In the genomic region with DNA sequence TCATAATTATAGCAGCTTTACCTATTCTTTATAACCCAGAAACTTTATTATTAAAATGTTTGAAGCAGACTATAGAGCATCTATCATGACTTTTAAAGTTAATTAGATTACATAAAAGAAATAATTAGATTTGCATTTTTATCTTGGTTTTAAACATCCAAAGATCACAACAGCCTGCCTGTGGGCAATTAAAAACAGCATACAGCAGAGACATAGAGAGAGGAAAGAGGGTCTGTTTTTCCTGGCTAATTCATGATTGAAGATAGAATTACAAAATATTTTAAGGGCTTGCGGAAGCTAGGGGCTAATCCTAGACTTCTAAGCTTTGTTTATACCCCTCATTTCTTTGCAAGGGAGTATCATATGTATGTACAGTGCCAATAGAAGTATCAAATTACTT, we compare ENCODE assay signal across 1 cellular context.
TF ChIP-seq lines count a peak whose summit lies in the region.

No MANE protein-coding gene starts in this region.

TF ChIP-seq in GM23338, 12 proteins besides CTCF, POLR2A, EP300 and RAD21 (continued from another document):
- TF ChIP-seq REST (IDR thresholded peaks at IDR 0.05; ENCODE audit: unreplicated experiment) (no peak), CREB1 (CRISPR knock-in tag; IDR thresholded peaks at IDR 0.05; ENCODE audit: low read depth) (no peak)
